In the genomic region with DNA sequence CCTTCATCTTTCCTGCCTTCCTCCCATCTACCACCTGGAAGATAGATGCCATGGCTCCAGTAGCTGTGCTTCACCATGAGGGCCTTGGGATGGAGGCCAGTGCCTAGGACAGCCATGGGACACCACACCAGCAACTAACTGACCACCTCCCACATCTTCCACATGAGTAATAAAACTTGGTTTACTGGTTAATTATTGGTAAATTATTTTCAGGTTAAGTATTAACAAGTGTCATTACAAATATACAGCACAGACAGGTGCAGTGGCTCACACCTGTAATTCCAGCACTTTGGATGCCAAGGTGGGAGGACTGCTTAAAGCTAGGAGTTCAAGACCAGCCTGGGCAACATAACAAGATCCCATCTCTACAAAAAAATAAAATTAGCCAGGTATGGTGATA, we compare ENCODE assay signal across 17 cellular contexts. TPM values are rescaled to one million over a fixed set of nuclear protein-coding genes. Genes with fewer than 3 reads are reported as not detected.
"Had no signal": no experiment of that assay in that cellular context is flagged by ENCODE, and none has a peak within 500 bp of the region (broad histone marks: within the 10 kb centered on the region; RNA-seq: fewer than 3 reads in every experiment).

No MANE protein-coding gene starts in this region.

- H3K4me2 ChIP-seq: hepatocyte had no signal

- H3K36me3 Mint-ChIP-seq: natural killer cell had no signal

- H3K27ac ChIP-seq: brain microvascular endothelial cell, hepatocyte, parathyroid adenoma, upper lobe of right lung had no signal

- H3K27ac Mint-ChIP-seq: activated CD4-positive, alpha-beta T cell treated with anti-CD3 and anti-CD28 coated beads for 36 hours; activated naive CD8-positive, alpha-beta T cell treated with anti-CD3 and anti-CD28 coated beads for 36 hours had no signal

- H3K27me3 ChIP-seq: brain microvascular endothelial cell, hepatocyte, upper lobe of right lung had no signal

- H3K9me3 ChIP-seq: upper lobe of right lung had no signal

- H3K4me1 ChIP-seq: upper lobe of right lung had no signal

- H3K4me3 Mint-ChIP-seq: activated CD4-positive, alpha-beta T cell treated with anti-CD3 and anti-CD28 coated beads for 36 hours; activated naive CD8-positive, alpha-beta T cell treated with anti-CD3 and anti-CD28 coated beads for 36 hours; natural killer cell had no signal

- H3K36me3 ChIP-seq: brain microvascular endothelial cell, upper lobe of right lung had no signal

- ATAC-seq: activated CD4-positive, alpha-beta T cell treated with anti-CD3 and anti-CD28 coated beads for 36 hours; left colon; natural killer cell; upper lobe of right lung had no signal

- H3K4me3 ChIP-seq: hepatocyte, lung, upper lobe of right lung had no signal

- DNase-seq: activated CD4-positive, alpha-beta T cell treated with anti-CD3 and anti-CD28 coated beads for 36 hours; activated CD4-positive, alpha-beta T cell treated with anti-CD3 and anti-CD28 coated beads, Interleukin-2, amount 50 U/mL, for 48 hours; activated gamma-delta T cell treated with Interleukin-2 at 50 U/mL for 16 hours; activated naive CD8-positive, alpha-beta T cell treated with anti-CD3 and anti-CD28 coated beads for 36 hours; amniotic stem cell; brain microvascular endothelial cell; cerebellar nuclear complex; effector CD8-positive, alpha-beta T cell; left colon; natural killer cell; SW 1271; upper lobe of right lung had no signal

- H2AFZ ChIP-seq: hepatocyte had no signal

- H3K9me3 Mint-ChIP-seq: activated naive CD8-positive, alpha-beta T cell treated with anti-CD3 and anti-CD28 coated beads for 36 hours; natural killer cell had no signal

- H3K27me3 Mint-ChIP-seq: activated CD4-positive, alpha-beta T cell treated with anti-CD3 and anti-CD28 coated beads for 36 hours; activated naive CD8-positive, alpha-beta T cell treated with anti-CD3 and anti-CD28 coated beads for 36 hours had no signal

RNA-seq across cellular contexts. Expression of gene C16orf96, which starts 31.6 kb away (rescaled TPM):
- total RNA-seq: fibroblast of villous mesenchyme, glomerular endothelial cell had no signal
